In genomic region chr1:121458291-121459048, GRCh38 we compare ENCODE assay signal across 8 cellular contexts.
DNase-seq lines count a peak whose midpoint lies in the region; ATAC-seq and TF ChIP-seq lines count a peak whose summit lies in the region.

No MANE protein-coding gene starts in this region.

- TF ChIP-seq EP300 in transverse colon (IDR thresholded peaks at IDR 0.05; ENCODE audit: low read depth), result no peak

- CTCF ChIA-PET in activated CD4-positive, alpha-beta T cell treated with anti-CD3 and anti-CD28 coated beads, Interleukin-2, amount 10 ng/mL, durations not matched to agents 7 days and 5 days (lab: Charles Lee), result interaction anchor here (1.2 to 1.6 kb wide), 2 partner anchors 12 to 18 kb away, joined by 3 read pairs; no protein-coding TSS in a partner anchor

- H3K27ac Mint-ChIP-seq in activated CD4-positive, alpha-beta T cell treated with anti-CD3 and anti-CD28 coated beads, Interleukin-2, amount 10 ng/mL, durations not matched to agents 7 days and 5 days, result peak overlapping the region; percentile 37
- H3K27ac Mint-ChIP-seq in stimulated activated effector memory CD8-positive, alpha-beta T cell treated with anti-CD3 and anti-CD28 coated beads, Interleukin-12 subunit alpha, Interleukin-12 subunit beta, amount 100 ng/mL, for 72 hours, result no peak overlapping the region

- POLR2A ChIA-PET in activated CD4-positive, alpha-beta T cell treated with anti-CD3 and anti-CD28 coated beads, Interleukin-2, amount 10 ng/mL, durations not matched to agents 7 days and 5 days (lab: Charles Lee), result no interaction called here

- H3K4me3 ChIP-seq in transverse colon, result no peak overlapping the region

- H3K4me3 Mint-ChIP-seq in activated CD4-positive, alpha-beta T cell treated with anti-CD3 and anti-CD28 coated beads, Interleukin-2, amount 10 ng/mL, durations not matched to agents 7 days and 5 days, result peak overlapping the region; percentile 43
- peak overlapping the region; percentile 27 for H3K4me3 Mint-ChIP-seq in stimulated activated effector memory CD8-positive, alpha-beta T cell treated with anti-CD3 and anti-CD28 coated beads, Interleukin-12 subunit alpha, Interleukin-12 subunit beta, amount 100 ng/mL, for 72 hours

- intact Hi-C loops in transverse colon (cut with DNase I; ENCODE audit: low total_unique reads), result no loop called here

- no peaks in the 10 kb centered on the region for H3K4me1 ChIP-seq in transverse colon

- no peaks in the 10 kb centered on the region for H3K36me3 ChIP-seq in transverse colon

- no peaks in the 10 kb centered on the region for H3K9me3 Mint-ChIP-seq in activated CD4-positive, alpha-beta T cell treated with anti-CD3 and anti-CD28 coated beads, Interleukin-2, amount 10 ng/mL, durations not matched to agents 7 days and 5 days
- no peaks in the 10 kb centered on the region for H3K9me3 Mint-ChIP-seq in stimulated activated effector memory CD8-positive, alpha-beta T cell treated with anti-CD3 and anti-CD28 coated beads, Interleukin-12 subunit alpha, Interleukin-12 subunit beta, amount 100 ng/mL, for 72 hours

- peaks cover 8% of the 10 kb centered on the region for H3K27me3 Mint-ChIP-seq in activated CD4-positive, alpha-beta T cell treated with anti-CD3 and anti-CD28 coated beads, Interleukin-2, amount 10 ng/mL, durations not matched to agents 7 days and 5 days

- DNase-seq in activated CD4-positive, alpha-beta T cell treated with anti-CD3 and anti-CD28 coated beads, Interleukin-2, amount 10 ng/mL, durations not matched to agents 7 days and 5 days, result no peak
- no peak for DNase-seq in activated CD4-positive, alpha-beta T cell treated with anti-CD3 and anti-CD28 coated beads, Interleukin-2, amount 50 U/mL, for 4 hours
- DNase-seq in SIG-M5 (lab: John Stamatoyannopoulos, UW) (peak; percentile 86), kidney tubule cell (ENCODE audit: low spot score) (no peak), transverse colon (no peak), NCI-H526 treated with DMSO at 0.1 percent for 48 hours (lab: John Stamatoyannopoulos, UW) (no peak)
- DNase-seq in stimulated activated effector memory CD8-positive, alpha-beta T cell treated with anti-CD3 and anti-CD28 coated beads, Interleukin-12 subunit alpha, Interleukin-12 subunit beta, amount 100 ng/mL, for 72 hours (ENCODE audit: low spot score in 2 of 2), result no peak

- H3K36me3 Mint-ChIP-seq in activated CD4-positive, alpha-beta T cell treated with anti-CD3 and anti-CD28 coated beads, Interleukin-2, amount 10 ng/mL, durations not matched to agents 7 days and 5 days (ENCODE audit: low read depth), result peaks cover 7% of the 10 kb centered on the region
- H3K36me3 Mint-ChIP-seq in stimulated activated effector memory CD8-positive, alpha-beta T cell treated with anti-CD3 and anti-CD28 coated beads, Interleukin-12 subunit alpha, Interleukin-12 subunit beta, amount 100 ng/mL, for 72 hours, result no peaks in the 10 kb centered on the region

- ATAC-seq in HG02973 (IDR thresholded peaks at IDR 0.05; ENCODE audit: unreplicated experiment), result peak; percentile 99
- peak; percentile 99 for ATAC-seq in stimulated activated effector memory CD8-positive, alpha-beta T cell treated with anti-CD3 and anti-CD28 coated beads, Interleukin-12 subunit alpha, Interleukin-12 subunit beta, amount 100 ng/mL, for 72 hours

- peaks cover 12% of the 10 kb centered on the region for H3K4me1 Mint-ChIP-seq in activated CD4-positive, alpha-beta T cell treated with anti-CD3 and anti-CD28 coated beads, Interleukin-2, amount 10 ng/mL, durations not matched to agents 7 days and 5 days
- H3K4me1 Mint-ChIP-seq in stimulated activated effector memory CD8-positive, alpha-beta T cell treated with anti-CD3 and anti-CD28 coated beads, Interleukin-12 subunit alpha, Interleukin-12 subunit beta, amount 100 ng/mL, for 72 hours, result peaks cover 6% of the 10 kb centered on the region

- no peaks in the 10 kb centered on the region for H3K27me3 ChIP-seq in transverse colon

- TF ChIP-seq POLR2A in transverse colon (IDR thresholded peaks at IDR 0.05), result no peak

- no peak overlapping the region for H3K27ac ChIP-seq in transverse colon

- in situ Hi-C loops in transverse colon (cut with MboI; ENCODE audit: low pct_ligation_motif_present in 1 of 4, low pct_unique_long_range_greater_than_20kb in 1 of 4, low sequenced_read_pairs in 3 of 4), result no loop called here

- no peaks in the 10 kb centered on the region for H3K9me3 ChIP-seq in transverse colon

- TF ChIP-seq CTCF in transverse colon (IDR thresholded peaks at IDR 0.05), result no peak

- 20 to 49% methylated on average over 2 of the region's 2 CpGs for WGBS in transverse colon (ENCODE audit: low coverage in 1 of 2), 2 donors
